In the genomic region with DNA sequence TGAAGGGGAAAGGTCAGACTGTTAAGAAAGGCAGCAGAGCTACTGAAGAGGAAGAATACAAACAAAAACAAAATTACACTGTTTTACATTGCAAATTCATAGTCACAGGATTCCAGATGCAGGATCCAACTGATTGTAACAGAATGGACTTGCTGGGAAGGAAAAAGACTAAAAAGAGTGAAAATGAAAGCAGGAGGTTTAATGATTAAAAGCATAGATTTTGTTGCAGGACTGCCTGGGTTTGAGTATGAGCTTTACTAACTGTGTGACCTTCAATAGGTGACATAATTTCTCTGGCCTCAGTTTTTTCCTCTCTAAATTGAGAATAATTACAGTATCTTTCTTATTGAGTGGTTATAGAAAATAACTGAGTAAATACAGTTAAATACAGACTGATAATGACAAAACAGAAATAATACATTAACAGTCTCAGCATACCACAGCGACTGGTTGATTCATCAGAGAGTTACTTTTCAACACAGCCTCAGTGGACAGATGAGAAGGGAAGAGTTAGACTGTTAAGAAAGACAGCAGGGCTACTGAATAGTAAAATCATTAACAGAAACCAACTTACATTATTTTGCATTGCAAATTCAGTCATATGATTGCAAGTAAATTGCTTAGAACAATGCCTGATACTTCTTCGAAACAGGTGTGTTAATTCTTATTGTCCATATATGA, we compare ENCODE assay signal across 33 cellular contexts.
A peak's percentile ranks its signal among the peaks of the same experiment; 100 is the strongest.
DNase-seq lines count a peak whose midpoint lies in the region; ATAC-seq and TF ChIP-seq lines count a peak whose summit lies in the region.
"Had no signal": no experiment of that assay in that cellular context is flagged by ENCODE, and none has a peak within 500 bp of the region (broad histone marks: within the 10 kb centered on the region; RNA-seq: fewer than 3 reads in every experiment).

No MANE protein-coding gene starts in this region.

- H3K27ac Mint-ChIP-seq in WTC11 (peak overlapping the region; percentile 86), nephron (peak overlapping the region; percentile 70 to 88 (median 80))
- H3K27ac Mint-ChIP-seq: activated B cell treated with CpG ODN at 0.5 μM for 24 hours; activated naive CD8-positive, alpha-beta T cell treated with anti-CD3 and anti-CD28 coated beads, Interleukin-2, amount 10 ng/mL, durations not matched to agents 7 days and 5 days; CD4-positive, alpha-beta memory T cell; HFFc6; immature natural killer cell; memory B cell had no signal

- CTCF ChIA-PET in WTC11 (lab: Charles Lee), result interaction anchor here (1.0 to 1.7 kb wide), 3 partner anchors 11 to 12 kb away, joined by 3 to 8 read pairs (median 5); no protein-coding TSS in a partner anchor

- no peak for TF ChIP-seq CTCF in WTC11 (IDR thresholded peaks at IDR 0.05)
- TF ChIP-seq CTCF in nephron (IDR thresholded peaks at IDR 0.05; ENCODE audit: unreplicated experiment in 3 of 3), result no peak

- H3K9me3 Mint-ChIP-seq in WTC11 (peaks cover 2% of the 10 kb centered on the region; the same call in 1 of the 2 replicates), nephron (no peaks in the 10 kb centered on the region)
- H3K9me3 Mint-ChIP-seq: activated B cell treated with CpG ODN at 0.5 μM for 24 hours, HFFc6 had no signal

- POLR2A ChIA-PET in WTC11 (lab: Charles Lee), result no interaction called here

- H3K36me3 Mint-ChIP-seq in WTC11 (no peaks in the 10 kb centered on the region), nephron (ENCODE audit: low read depth) (no peaks in the 10 kb centered on the region)
- H3K36me3 Mint-ChIP-seq: activated naive CD8-positive, alpha-beta T cell treated with anti-CD3 and anti-CD28 coated beads, Interleukin-2, amount 10 ng/mL, durations not matched to agents 7 days and 5 days; CD4-positive, alpha-beta memory T cell; immature natural killer cell; memory B cell had no signal

- H3K4me3 Mint-ChIP-seq in WTC11 (no peak overlapping the region; the same call in 1 of the 2 replicates), nephron (no peak overlapping the region)
- H3K4me3 Mint-ChIP-seq: activated B cell treated with CpG ODN at 0.5 μM for 24 hours; activated naive CD8-positive, alpha-beta T cell treated with anti-CD3 and anti-CD28 coated beads, Interleukin-2, amount 10 ng/mL, durations not matched to agents 7 days and 5 days; CD4-positive, alpha-beta memory T cell; HFFc6; immature natural killer cell; memory B cell had no signal

- peaks cover 30% of the 10 kb centered on the region for H3K4me1 Mint-ChIP-seq in WTC11
- H3K4me1 Mint-ChIP-seq in nephron, result peaks cover 7% of the 10 kb centered on the region
- H3K4me1 Mint-ChIP-seq: activated B cell treated with CpG ODN at 0.5 μM for 24 hours; activated naive CD8-positive, alpha-beta T cell treated with anti-CD3 and anti-CD28 coated beads, Interleukin-2, amount 10 ng/mL, durations not matched to agents 7 days and 5 days; CD4-positive, alpha-beta memory T cell; immature natural killer cell; memory B cell had no signal

- DNase-seq in WTC11 (ENCODE audit: low spot score), result no peak
- DNase-seq in NCI-H2081 treated with DMSO at 0.1 percent for 48 hours (lab: John Stamatoyannopoulos, UW), result no peak
- no peak for DNase-seq in stimulated activated naive CD8-positive, alpha-beta T cell treated with anti-CD3 and anti-CD28 coated beads, Interleukin-15, Interleukin-2, amounts not matched to agents 100 U/mL and 50 U/mL, for 24 hours
- DNase-seq: activated B cell treated with CpG ODN at 0.5 μM for 24 hours; activated gamma-delta T cell treated with Interleukin-2 at 50 U/mL for 16 hours; activated naive CD8-positive, alpha-beta T cell treated with anti-CD3 and anti-CD28 coated beads, Interleukin-2, amount 10 ng/mL, durations not matched to agents 7 days and 5 days; activated T-cell treated with anti-CD3 and anti-CD28 coated beads, Interleukin-2, amount 50 U/mL, for 48 hours; CD4-positive, alpha-beta memory T cell; colonic mucosa; effector CD8-positive, alpha-beta T cell; EL; GM23248; HFFc6; hypothalamus; immature natural killer cell; Karpas-422; NCI-H2029 treated with DMSO at 0.1 percent for 48 hours; NCI-H2227 treated with DMSO at 0.1 percent for 48 hours; posterior cingulate gyrus; right cardiac atrium; SK-N-SH; stimulated activated CD8-positive, alpha-beta memory T cell treated with anti-CD3 and anti-CD28 coated beads, Interleukin-4, amount 100 ng/mL, for 48 hours; stomach; thyroid gland; uterus had no signal

- H3K27me3 Mint-ChIP-seq in WTC11 (ENCODE audit: low read depth), result no peaks in the 10 kb centered on the region
- no peaks in the 10 kb centered on the region for H3K27me3 Mint-ChIP-seq in nephron (ENCODE audit: low read depth)
- H3K27me3 Mint-ChIP-seq: activated B cell treated with CpG ODN at 0.5 μM for 24 hours; activated naive CD8-positive, alpha-beta T cell treated with anti-CD3 and anti-CD28 coated beads, Interleukin-2, amount 10 ng/mL, durations not matched to agents 7 days and 5 days; CD4-positive, alpha-beta memory T cell; memory B cell had no signal

- peak; percentile 79 for ATAC-seq in GM18508 (IDR thresholded peaks at IDR 0.05; ENCODE audit: insufficient read depth, unreplicated experiment)
- ATAC-seq in HG02759 (IDR thresholded peaks at IDR 0.05; ENCODE audit: unreplicated experiment), result peak; percentile 49
- peak; percentile 36; the same call in 1 of the 2 replicates for ATAC-seq in WTC11
- ATAC-seq in GM19467 (IDR thresholded peaks at IDR 0.05; ENCODE audit: unreplicated experiment), result no peak
- no peak for ATAC-seq in GM21515 (IDR thresholded peaks at IDR 0.05; ENCODE audit: unreplicated experiment)
- ATAC-seq in stimulated activated naive CD8-positive, alpha-beta T cell treated with anti-CD3 and anti-CD28 coated beads, Interleukin-15, Interleukin-2, amounts not matched to agents 100 U/mL and 50 U/mL, for 24 hours, result no peak
- ATAC-seq: HepG2, left lobe of liver, right cardiac atrium had no signal

TF ChIP-seq in WTC11, 78 proteins besides CTCF, POLR2A, EP300 and RAD21:
- TF ChIP-seq, protein P1, sequence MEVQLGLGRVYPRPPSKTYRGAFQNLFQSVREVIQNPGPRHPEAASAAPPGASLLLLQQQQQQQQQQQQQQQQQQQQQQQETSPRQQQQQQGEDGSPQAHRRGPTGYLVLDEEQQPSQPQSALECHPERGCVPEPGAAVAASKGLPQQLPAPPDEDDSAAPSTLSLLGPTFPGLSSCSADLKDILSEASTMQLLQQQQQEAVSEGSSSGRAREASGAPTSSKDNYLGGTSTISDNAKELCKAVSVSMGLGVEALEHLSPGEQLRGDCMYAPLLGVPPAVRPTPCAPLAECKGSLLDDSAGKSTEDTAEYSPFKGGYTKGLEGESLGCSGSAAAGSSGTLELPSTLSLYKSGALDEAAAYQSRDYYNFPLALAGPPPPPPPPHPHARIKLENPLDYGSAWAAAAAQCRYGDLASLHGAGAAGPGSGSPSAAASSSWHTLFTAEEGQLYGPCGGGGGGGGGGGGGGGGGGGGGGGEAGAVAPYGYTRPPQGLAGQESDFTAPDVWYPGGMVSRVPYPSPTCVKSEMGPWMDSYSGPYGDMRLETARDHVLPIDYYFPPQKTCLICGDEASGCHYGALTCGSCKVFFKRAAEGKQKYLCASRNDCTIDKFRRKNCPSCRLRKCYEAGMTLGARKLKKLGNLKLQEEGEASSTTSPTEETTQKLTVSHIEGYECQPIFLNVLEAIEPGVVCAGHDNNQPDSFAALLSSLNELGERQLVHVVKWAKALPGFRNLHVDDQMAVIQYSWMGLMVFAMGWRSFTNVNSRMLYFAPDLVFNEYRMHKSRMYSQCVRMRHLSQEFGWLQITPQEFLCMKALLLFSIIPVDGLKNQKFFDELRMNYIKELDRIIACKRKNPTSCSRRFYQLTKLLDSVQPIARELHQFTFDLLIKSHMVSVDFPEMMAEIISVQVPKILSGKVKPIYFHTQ (CRISPR knock-in tag; IDR thresholded peaks at IDR 0.05), result no peak
- TF ChIP-seq ZNF671 (CRISPR knock-in tag; IDR thresholded peaks at IDR 0.05), result no peak
- no peak for TF ChIP-seq MXD4 (CRISPR knock-in tag; IDR thresholded peaks at IDR 0.05; ENCODE audit: borderline replicate concordance)
- no peak for TF ChIP-seq GTF2I (CRISPR knock-in tag; conservative IDR thresholded peaks at IDR 0.05)
- no peak for TF ChIP-seq TP53 (CRISPR knock-in tag; IDR thresholded peaks at IDR 0.05)
- TF ChIP-seq EMX1 (CRISPR knock-in tag; IDR thresholded peaks at IDR 0.05), result no peak
- TF ChIP-seq, protein P2, sequence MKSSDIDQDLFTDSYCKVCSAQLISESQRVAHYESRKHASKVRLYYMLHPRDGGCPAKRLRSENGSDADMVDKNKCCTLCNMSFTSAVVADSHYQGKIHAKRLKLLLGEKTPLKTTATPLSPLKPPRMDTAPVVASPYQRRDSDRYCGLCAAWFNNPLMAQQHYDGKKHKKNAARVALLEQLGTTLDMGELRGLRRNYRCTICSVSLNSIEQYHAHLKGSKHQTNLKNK (CRISPR knock-in tag; IDR thresholded peaks at IDR 0.05), result no peak
- no peak for TF ChIP-seq FOXP1 (CRISPR knock-in tag; IDR thresholded peaks at IDR 0.05; ENCODE audit: borderline replicate concordance)
- TF ChIP-seq, protein P3, sequence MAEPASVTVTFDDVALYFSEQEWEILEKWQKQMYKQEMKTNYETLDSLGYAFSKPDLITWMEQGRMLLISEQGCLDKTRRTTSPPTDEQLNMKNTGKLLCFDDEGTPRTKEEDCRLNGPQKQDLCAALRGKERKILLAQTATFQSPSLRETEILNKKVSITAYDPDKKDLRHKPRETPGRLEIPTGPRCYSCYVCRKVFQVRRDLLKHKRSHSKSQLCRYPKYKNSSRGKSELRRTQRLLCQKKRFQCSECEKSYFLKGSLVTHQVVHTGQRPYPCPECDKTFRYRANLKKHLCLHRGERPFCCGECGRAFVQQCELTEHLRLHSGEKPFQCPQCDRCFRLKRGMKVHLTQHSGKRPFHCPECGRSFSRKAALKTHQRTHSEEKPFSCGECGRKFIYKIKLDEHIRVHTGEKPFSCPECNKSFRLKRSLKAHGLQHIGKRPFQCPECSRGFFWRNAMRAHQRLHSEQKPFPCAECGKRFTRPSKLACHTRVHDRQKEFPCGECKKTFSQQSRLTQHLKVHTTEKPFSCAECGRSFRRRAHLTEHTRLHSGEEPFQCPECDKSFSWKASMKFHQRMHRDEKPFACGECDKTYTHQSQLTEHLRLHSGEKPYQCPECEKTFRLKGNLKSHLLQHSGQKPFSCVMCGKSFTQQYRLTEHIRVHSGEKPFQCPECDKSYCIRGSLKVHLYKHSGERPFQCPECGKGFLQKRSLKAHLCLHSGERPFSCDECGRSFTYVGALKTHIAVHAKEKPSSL (CRISPR knock-in tag; conservative IDR thresholded peaks at IDR 0.05), result no peak
- TF ChIP-seq, protein P4, sequence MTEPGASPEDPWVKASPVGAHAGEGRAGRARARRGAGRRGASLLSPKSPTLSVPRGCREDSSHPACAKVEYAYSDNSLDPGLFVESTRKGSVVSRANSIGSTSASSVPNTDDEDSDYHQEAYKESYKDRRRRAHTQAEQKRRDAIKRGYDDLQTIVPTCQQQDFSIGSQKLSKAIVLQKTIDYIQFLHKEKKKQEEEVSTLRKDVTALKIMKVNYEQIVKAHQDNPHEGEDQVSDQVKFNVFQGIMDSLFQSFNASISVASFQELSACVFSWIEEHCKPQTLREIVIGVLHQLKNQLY (CRISPR knock-in tag; IDR thresholded peaks at IDR 0.05), result no peak

Comparison
In these comparisons a context has a peak if more than half of its experiments do, and no peak if none do; other contexts are left out.
1. ATAC-seq: peak in GM18508 (single experiment), HG02759 (single experiment) and WTC11 (single experiment); none in GM19467 (single experiment), GM21515 (single experiment) and stimulated activated naive CD8-positive, alpha-beta T cell treated with anti-CD3 and anti-CD28 coated beads, Interleukin-15, Interleukin-2, amounts not matched to agents 100 U/mL and 50 U/mL, for 24 hours (single experiment).